Comparison of ENCODE assay signal across 31 cellular contexts in genomic region chr21:44450999-44451398, GRCh38.
"Had no signal": no experiment of that assay in that cellular context is flagged by ENCODE, and none has a peak within 500 bp of the region (broad histone marks: within the 10 kb centered on the region; RNA-seq: fewer than 3 reads in every experiment).

No MANE protein-coding gene starts in this region.

- H3K27me3 ChIP-seq: colonic mucosa, ovary, testis had no signal

- H3K4me3 ChIP-seq: breast epithelium, colonic mucosa, dorsolateral prefrontal cortex, gastroesophageal sphincter, left lung, lower lobe of right lung, ovary, psoas muscle, SK-N-MC, testis, transverse colon had no signal

- H3K4me1 Mint-ChIP-seq: activated CD4-positive, alpha-beta T cell treated with anti-CD3 and anti-CD28 coated beads, Interleukin-2, amount 10 ng/mL, durations not matched to agents 24 days and 14 days; activated T-helper 17 cell treated with anti-CD3 and anti-CD28 coated beads, Interleukin-2, amount 50 U/mL, for 72 hours; central memory CD8-positive, alpha-beta T cell; nephron had no signal

- ATAC-seq: activated naive CD4-positive, alpha-beta T cell treated with anti-CD3 and anti-CD28 coated beads, Interleukin-2, amount 50 U/mL, for 72 hours; activated T-cell treated with anti-CD3 and anti-CD28 coated beads, Interleukin-2, amount 50 U/mL, for 4 hours; activated T-helper 17 cell treated with anti-CD3 and anti-CD28 coated beads, Interleukin-2, amount 50 U/mL, for 72 hours; gastroesophageal sphincter; left lung; lower lobe of right lung; psoas muscle had no signal

- H3K4me3 Mint-ChIP-seq: activated CD4-positive, alpha-beta memory T cell treated with anti-CD3 and anti-CD28 coated beads for 36 hours; activated CD4-positive, alpha-beta T cell treated with anti-CD3 and anti-CD28 coated beads, Interleukin-2, amount 10 ng/mL, durations not matched to agents 24 days and 14 days; activated T-cell treated with anti-CD3 and anti-CD28 coated beads, Interleukin-2, amount 50 U/mL, for 4 hours; activated T-helper 17 cell treated with anti-CD3 and anti-CD28 coated beads, Interleukin-2, amount 50 U/mL, for 72 hours; central memory CD8-positive, alpha-beta T cell had no signal

- DNase-seq: activated CD4-positive, alpha-beta memory T cell treated with anti-CD3 and anti-CD28 coated beads for 36 hours; activated CD4-positive, alpha-beta T cell treated with anti-CD3 and anti-CD28 coated beads, Interleukin-2, amount 10 ng/mL, durations not matched to agents 24 days and 14 days; activated CD8-positive, alpha-beta memory T cell treated with anti-CD3 and anti-CD28 coated beads, Interleukin-2, amount 50 U/mL, for 4 hours; activated naive CD4-positive, alpha-beta T cell; activated T-cell treated with anti-CD3 and anti-CD28 coated beads, Interleukin-2, amount 50 U/mL, for 4 hours; colonic mucosa; effector memory CD4-positive, alpha-beta T cell; erythroblast; hypothalamus; immature natural killer cell; kidney glomerular epithelial cell; lower lobe of right lung; mesenchymal stem cell; ovary; stimulated activated CD4-positive, alpha-beta T cell treated with anti-CD3 and anti-CD28 coated beads, Interleukin-15, amount 100 ng/mL, for 24 hours; stimulated activated CD4-positive, alpha-beta T cell treated with anti-CD3 and anti-CD28 coated beads, Interleukin-2, amount 100 ng/mL, for 24 hours; stimulated activated naive CD4-positive, alpha-beta T cell treated with Interleukin-2 at 50 U/mL for 16 hours; testis; transverse colon had no signal

- H3K27ac Mint-ChIP-seq: activated CD4-positive, alpha-beta memory T cell treated with anti-CD3 and anti-CD28 coated beads for 36 hours; activated CD4-positive, alpha-beta T cell treated with anti-CD3 and anti-CD28 coated beads, Interleukin-2, amount 10 ng/mL, durations not matched to agents 24 days and 14 days; activated naive CD4-positive, alpha-beta T cell treated with anti-CD3 and anti-CD28 coated beads, Interleukin-2, amount 50 U/mL, for 72 hours; activated T-helper 17 cell treated with anti-CD3 and anti-CD28 coated beads, Interleukin-2, amount 50 U/mL, for 72 hours; immature natural killer cell; nephron had no signal

- H3K9me3 Mint-ChIP-seq: activated T-cell treated with anti-CD3 and anti-CD28 coated beads, Interleukin-2, amount 50 U/mL, for 4 hours had no signal

- H3K36me3 Mint-ChIP-seq: activated CD4-positive, alpha-beta memory T cell treated with anti-CD3 and anti-CD28 coated beads for 36 hours; activated naive CD4-positive, alpha-beta T cell treated with anti-CD3 and anti-CD28 coated beads, Interleukin-2, amount 50 U/mL, for 72 hours; immature natural killer cell had no signal

- H3K4me1 ChIP-seq: psoas muscle had no signal

- H3K27ac ChIP-seq: breast epithelium, colonic mucosa, dorsolateral prefrontal cortex, gastroesophageal sphincter, left lung, lower lobe of right lung, neutrophil, ovary, psoas muscle, SK-N-MC, testis, transverse colon, VCaP had no signal

- H3K9me3 ChIP-seq: colonic mucosa, lower lobe of right lung, neutrophil, ovary, testis, transverse colon had no signal

- H3K36me3 ChIP-seq: breast epithelium, colonic mucosa, gastroesophageal sphincter, left lung, lower lobe of right lung, neutrophil, ovary, transverse colon had no signal
